ENCODE assay signal across 8 cellular contexts in genomic region chr1:150293433-150294253, GRCh38. TPM values are rescaled to one million over a fixed set of nuclear protein-coding genes. Genes with fewer than 3 reads are reported as not detected.
DNase-seq lines count a peak whose midpoint lies in the region; TF ChIP-seq lines count a peak whose summit lies in the region.

MRPS21 (plus strand) TSS chr1:150293861; CDS start chr1:150294367, 506 bp downstream.

- peak within 1 kb of the TSS; percentile 78 for H2AFZ ChIP-seq in neuron (ENCODE audit: low read depth, low read length)

- H3K4me3 ChIP-seq in HFF-Myc (replicated peaks; ENCODE audit: low read depth, low read length) (peak within 1 kb of the TSS; percentile 97), neuron (ENCODE audit: low read length) (peak within 1 kb of the TSS; percentile 100), subcutaneous abdominal adipose tissue (ENCODE audit: low read depth in 1 of 5, low read length in 5 of 5) (peak within 1 kb of the TSS; percentile 77 to 99 (median 90))

- DNase-seq in GF-D8 (lab: John Stamatoyannopoulos, UW) (peak; percentile 84), HFF-Myc (ENCODE audit: extremely low read depth, low read depth) (peak; percentile 89), NAMALWA (ENCODE audit: low spot score) (peak; percentile 99), SK-MEL-5 (ENCODE audit: low read depth, low spot score) (peak; percentile 97), foreskin melanocyte (peak; percentile 88)
- DNase-seq in activated naive CD4-positive, alpha-beta T cell (lab: John Stamatoyannopoulos, UW) = peak; percentile 61 to 71 (median 65)

- in situ Hi-C loops in SK-MEL-5 (cut with HindIII; ENCODE audit: low pct_unique_long_range_greater_than_20kb, low sequenced_read_pairs) = no loop called here

- H3K27me3 ChIP-seq in neuron (ENCODE audit: insufficient read depth, low read length) (no peaks in the 10 kb centered on the region), subcutaneous abdominal adipose tissue (ENCODE audit: control insufficient read depth in 5 of 5, insufficient read depth in 4 of 5, low read length in 5 of 5) (no peaks in the 10 kb centered on the region)

- no peak for TF ChIP-seq CTCF in HFF-Myc (IDR thresholded peaks at IDR 0.05; ENCODE audit: low read depth, low read length, missing control alignments)

- H3K36me3 ChIP-seq in neuron (ENCODE audit: insufficient read depth, low read length) = peaks cover 26% of the 10 kb centered on the region
- H3K36me3 ChIP-seq in subcutaneous abdominal adipose tissue (ENCODE audit: control insufficient read depth in 5 of 5, insufficient read depth in 5 of 5, low read length in 5 of 5) = peaks cover 4 to 29% (median 11%) of the 10 kb centered on the region in 5 donors

- H3K9me3 ChIP-seq in neuron (ENCODE audit: low read length) (no peaks in the 10 kb centered on the region), subcutaneous abdominal adipose tissue (ENCODE audit: control insufficient read depth in 5 of 5, low read length in 5 of 5) (no peaks in the 10 kb centered on the region)

- H3K4me1 ChIP-seq in neuron (ENCODE audit: insufficient read depth, low read length) = peaks cover 21% of the 10 kb centered on the region
- H3K4me1 ChIP-seq in subcutaneous abdominal adipose tissue (ENCODE audit: control insufficient read depth in 5 of 5, insufficient read depth in 5 of 5, low read length in 5 of 5) = peaks cover 3 to 19% (median 16%) of the 10 kb centered on the region in 5 donors

- peak within 1 kb of the TSS; percentile 85 for H3K27ac ChIP-seq in subcutaneous abdominal adipose tissue (ENCODE audit: low read depth, low read length)

- H3K9ac ChIP-seq in subcutaneous abdominal adipose tissue (ENCODE audit: low read length in 5 of 5) = peak within 1 kb of the TSS; percentile 70 to 81 (median 75)

RNA-seq across cellular contexts. Expression of gene MRPS21, which starts in this region (rescaled TPM):
- 77.2 and 88.4 TPM in 2 replicates for total RNA-seq in SK-MEL-5 (2014; rRNA removed; shearing (Covaris generic))
- polyA plus RNA-seq in SK-MEL-5 (2015; cell fraction: cytosol; rRNA removed) = 33.4 and 50.2 TPM in 2 replicates
- polyA plus RNA-seq in SK-MEL-5 (2015; cell fraction: nucleus; rRNA removed) = 92.6 and 153 TPM in 2 replicates

Comparison
In these comparisons a context has a peak if more than half of its experiments do, and no peak if none do; other contexts are left out.
1. Peak in every context shown above with its lines: DNase-seq, H3K4me3 ChIP-seq and H3K27ac ChIP-seq.